ENCODE assay signal across 20 cellular contexts in the genomic region with DNA sequence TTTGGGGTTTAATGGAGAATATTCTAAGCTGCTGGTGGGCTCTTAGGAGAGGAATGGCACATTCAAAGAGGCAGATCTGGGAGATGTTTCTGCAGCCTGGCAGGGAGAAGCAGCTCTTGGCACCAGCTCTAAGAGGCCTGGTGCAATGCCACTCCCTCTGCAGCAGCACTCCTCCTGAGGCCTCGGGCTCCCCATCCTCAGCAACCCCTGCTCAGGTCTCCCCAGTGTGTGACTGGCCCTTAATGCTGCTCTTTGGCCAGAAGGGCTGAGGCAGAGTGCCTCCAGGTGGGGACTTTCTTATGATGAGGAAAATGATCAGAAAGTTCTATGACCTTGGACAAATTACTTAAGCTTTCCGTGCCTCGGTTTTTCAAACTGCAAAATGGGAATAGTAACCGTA. TPM values are rescaled to one million over a fixed set of nuclear protein-coding genes. Genes with fewer than 3 reads are reported as not detected.
A peak's percentile ranks its signal among the peaks of the same experiment; 100 is the strongest.
DNase-seq lines count a peak whose midpoint lies in the region; ATAC-seq and TF ChIP-seq lines count a peak whose summit lies in the region.
"Had no signal": no experiment of that assay in that cellular context is flagged by ENCODE, and none has a peak within 500 bp of the region (broad histone marks: within the 10 kb centered on the region; RNA-seq: fewer than 3 reads in every experiment).

No MANE protein-coding gene starts in this region.

- ATAC-seq in heart left ventricle = no peak
- ATAC-seq in natural killer cell = no peak
- ATAC-seq: A549, HCT116, Panc1 had no signal

- H3K36me3 Mint-ChIP-seq in natural killer cell = no peaks in the 10 kb centered on the region
- H3K36me3 Mint-ChIP-seq: CD8-positive, alpha-beta memory T cell had no signal

- peak overlapping the region; percentile 9 to 80 for H3K27ac ChIP-seq in right atrium auricular region
- H3K27ac ChIP-seq in heart left ventricle = peak overlapping the region in 5 of 12 donors; percentile 17 to 51 (median 30)
- H3K27ac ChIP-seq in cingulate gyrus (ENCODE audit: low read depth, low read length) = peak overlapping the region; percentile 79
- peak overlapping the region; percentile 87 to 95 for H3K27ac ChIP-seq in tibial artery
- H3K27ac ChIP-seq: A549; BLaER1 treated with 17β-estradiol and CSF1 and Interleukin-3, amounts not matched to agents 10 nM and 100 nM had no signal

- H3K27ac Mint-ChIP-seq in natural killer cell = no peak overlapping the region

- H3K27me3 ChIP-seq in right atrium auricular region (no peaks in the 10 kb centered on the region), heart left ventricle (no peaks in the 10 kb centered on the region), tibial artery (no peaks in the 10 kb centered on the region)
- H3K27me3 ChIP-seq: BLaER1 treated with 17β-estradiol and CSF1 and Interleukin-3, amounts not matched to agents 10 nM and 100 nM had no signal

- no peak for DNase-seq in right atrium auricular region (ENCODE audit: low spot score)
- DNase-seq in heart left ventricle = no peak
- no peak for DNase-seq in natural killer cell
- no peak for DNase-seq in tibial artery
- DNase-seq in activated effector memory CD4-positive, alpha-beta T cell treated with Interleukin-2 at 50 U/mL for 16 hours = no peak
- DNase-seq in hippocampal formation (lab: John Stamatoyannopoulos, UW) = no peak
- DNase-seq in NCI-H82 treated with DMSO at 0.1 percent for 48 hours (lab: John Stamatoyannopoulos, UW; ENCODE audit: unreplicated experiment) = no peak
- DNase-seq: CD8-positive, alpha-beta memory T cell; DMS79; MV-4-11; NCI-H1417 treated with DMSO at 0.1 percent for 48 hours; NCI-H1930; NCI-H2171; NCI-H510A treated with DMSO at 0.1 percent for 48 hours; NCI-H82 had no signal

- H3K4me3 ChIP-seq in right atrium auricular region (no peak overlapping the region), heart left ventricle (no peak overlapping the region), tibial artery (no peak overlapping the region)
- H3K4me3 ChIP-seq: A549; BLaER1 treated with 17β-estradiol and CSF1 and Interleukin-3, amounts not matched to agents 10 nM and 100 nM had no signal

- H3K4me1 ChIP-seq in right atrium auricular region (peaks cover 0 to 52% of the 10 kb centered on the region in 2 donors), heart left ventricle (peaks cover 0 to 53% (median 28%) of the 10 kb centered on the region in 12 donors), tibial artery (peaks cover 0 to 56% (median 50%) of the 10 kb centered on the region in 4 donors)
- H3K4me1 ChIP-seq: A549 had no signal

- no peaks in the 10 kb centered on the region for H3K27me3 Mint-ChIP-seq in natural killer cell (ENCODE audit: low read depth in 2 of 2)

- peaks cover 21% of the 10 kb centered on the region in 2 donors for H3K4me1 Mint-ChIP-seq in natural killer cell

- H3K9me3 Mint-ChIP-seq in natural killer cell = no peaks in the 10 kb centered on the region
- H3K9me3 Mint-ChIP-seq: CD8-positive, alpha-beta memory T cell had no signal

- 82 to 91% (median 86%) methylated on average over 4 of the region's 4 CpGs for WGBS in heart left ventricle, 4 donors

- peak overlapping the region; percentile 77 for H3K4me3 Mint-ChIP-seq in natural killer cell

- no peak for TF ChIP-seq CTCF in right atrium auricular region (IDR thresholded peaks at IDR 0.05)
- no peak for TF ChIP-seq CTCF in heart left ventricle (IDR thresholded peaks at IDR 0.05)
- TF ChIP-seq CTCF in natural killer cell (IDR thresholded peaks at IDR 0.05) = no peak
- no peak for TF ChIP-seq CTCF in tibial artery (IDR thresholded peaks at IDR 0.05)

- no peaks in the 10 kb centered on the region for H3K9me3 ChIP-seq in right atrium auricular region
- H3K9me3 ChIP-seq in heart left ventricle = no peaks in the 10 kb centered on the region
- no peaks in the 10 kb centered on the region for H3K9me3 ChIP-seq in tibial artery
- H3K9me3 ChIP-seq: A549; BLaER1 treated with 17β-estradiol and CSF1 and Interleukin-3, amounts not matched to agents 10 nM and 100 nM had no signal

- no peaks in the 10 kb centered on the region for H3K36me3 ChIP-seq in right atrium auricular region
- H3K36me3 ChIP-seq in heart left ventricle = no peaks in the 10 kb centered on the region
- H3K36me3 ChIP-seq in tibial artery = no peaks in the 10 kb centered on the region
- H3K36me3 ChIP-seq: BLaER1 treated with 17β-estradiol and CSF1 and Interleukin-3, amounts not matched to agents 10 nM and 100 nM had no signal

- intact Hi-C loops in heart left ventricle (cut with DNase I) (loop anchor here in 3 of 10 donors (5.0 kb wide), 2 partner anchors 201 to 206 kb away; partner anchors contain the start of gene ATP1A1 (in 2 of the 3)), natural killer cell (cut with micrococcal nuclease) (loop anchor here (2.0 kb wide), 1 partner anchor 14 kb away; no protein-coding TSS in a partner anchor), tibial artery (cut with DNase I; ENCODE audit: low total_unique reads) (loop anchor here (5.0 kb wide), 1 partner anchor 206 kb away; the partner anchor contains the start of gene ATP1A1)

- no peak for TF ChIP-seq POLR2A in heart left ventricle (IDR thresholded peaks at IDR 0.05)

RNA-seq across cellular contexts. Expression of gene MAB21L3, which starts 55.5 kb away (rescaled TPM):
- not detected for total RNA-seq in right atrium auricular region
- total RNA-seq in heart left ventricle = under 1 TPM in 2 of 9 donors, not detected in 7; 0.08 to 0.15 TPM
- polyA plus RNA-seq in heart left ventricle = under 1 TPM in 1 of 2 donors, not detected in 1; 0.04 TPM
- total RNA-seq in natural killer cell = not detected
- total RNA-seq: CD8-positive, alpha-beta memory T cell had no signal
- polyA plus RNA-seq: CD8-positive, alpha-beta memory T cell had no signal
